ENCODE assay signal across 8 cellular contexts in genomic region chr2:201781583-201782051, GRCh38. TPM values are rescaled to one million over a fixed set of nuclear protein-coding genes. Genes with fewer than 3 reads are reported as not detected.
DNase-seq lines count a peak whose midpoint lies in the region; ATAC-seq and TF ChIP-seq lines count a peak whose summit lies in the region.

No MANE protein-coding gene starts in this region.

- peak overlapping the region; percentile 77 for H3K27ac ChIP-seq in CD4-positive, alpha-beta T cell (ENCODE audit: low read depth, low read length)
- peak overlapping the region; percentile 16 for H3K27ac ChIP-seq in H9 (ENCODE audit: insufficient read length, low read depth, low read length)
- peak overlapping the region; percentile 91 to 93 for H3K27ac ChIP-seq in SK-N-SH (ENCODE audit: low read depth in 2 of 2, low read length in 1 of 2)
- peak overlapping the region; percentile 80 for H3K27ac ChIP-seq in ectodermal cell (ENCODE audit: insufficient read depth, low read depth, low read length, poor library complexity, severe bottlenecking)
- peak overlapping the region; percentile 96 for H3K27ac ChIP-seq in tibial artery

- no peak overlapping the region for H3K56ac ChIP-seq in H9 (ENCODE audit: insufficient read length, low read depth, low read length)

- no peak overlapping the region; the same call in 1 of the 2 replicates for H3K14ac ChIP-seq in H9 (ENCODE audit: insufficient read depth, low read length)

- H3K9ac ChIP-seq in H9 (ENCODE audit: extremely low read depth, insufficient read length, low read length) (peak overlapping the region; percentile 23), SK-N-SH (peak overlapping the region; percentile 91)

- H3K4ac ChIP-seq in H9 (ENCODE audit: low read depth, low read length) = no peak overlapping the region

- POLR2A ChIA-PET in CD4-positive, alpha-beta T cell (lab: Charles Lee) = interaction anchor here (1.2 to 2.3 kb wide), 7 partner anchors 37 to 917 kb away, joined by 3 to 26 read pairs (median 6); partner anchors contain the start of genes CLK1, NIF3L1, PPIL3 and STRADB
- POLR2A ChIA-PET in SK-N-SH (lab: Yijun Ruan, JAX) = interaction anchor here (1.2 to 1.7 kb wide), 2 partner anchors 17 to 139 kb away, joined by 6 to 10 read pairs; partner anchors contain the start of gene TMEM237

- H3K9me2 ChIP-seq in SK-N-SH = no peaks in the 10 kb centered on the region

- H3T11ph ChIP-seq in H9 (ENCODE audit: low read length) = no peak overlapping the region

- H3K4me3 ChIP-seq in SK-N-SH (ENCODE audit: low read depth in 2 of 2, low read length in 1 of 2) = peak overlapping the region; percentile 97
- H3K4me3 ChIP-seq in ectodermal cell (ENCODE audit: insufficient read depth, low read depth, low read length) = peak overlapping the region; percentile 81
- H3K4me3 ChIP-seq in mucosa of descending colon = peak overlapping the region; percentile 90
- H3K4me3 ChIP-seq in tibial artery = peak overlapping the region; percentile 97 to 99

- H3K79me1 ChIP-seq in H9 (ENCODE audit: insufficient read depth, low read depth, low read length, poor library complexity, severe bottlenecking) = no peaks in the 10 kb centered on the region

- no peak overlapping the region for H2BK12ac ChIP-seq in H9 (ENCODE audit: insufficient read length, low read depth, low read length)

- H4K8ac ChIP-seq in H9 (replicated peaks; ENCODE audit: insufficient read length, low read depth, low read length) = no peak overlapping the region

- intact Hi-C loops in CD4-positive, alpha-beta T cell (cut with DNase I, micrococcal nuclease) = loop anchor here (2.0 to 10.0 kb wide), 12 partner anchors 139 to 1936 kb away; partner anchors contain the start of genes TMEM237 (in 2 of the 2), BMPR2 (in 1 of the 2), FAM117B (in 1 of the 2) and FZD7 (in 1 of the 2)
- intact Hi-C loops in mucosa of descending colon (cut with DNase I, micrococcal nuclease) = no loop called here
- intact Hi-C loops in tibial artery (cut with DNase I; ENCODE audit: low total_unique reads) = no loop called here

- no peak overlapping the region for H2BK15ac ChIP-seq in H9 (ENCODE audit: low read depth, low read length)

- H3K27me3 Mint-ChIP-seq in CD4-positive, alpha-beta T cell = no peaks in the 10 kb centered on the region
- peaks cover 7% of the 10 kb centered on the region; the same call in 1 of the 2 replicates for H3K27me3 Mint-ChIP-seq in H9 (ENCODE audit: low read depth)

- WGBS in H9 (ENCODE audit: extremely low coverage, insufficient read length, low lambda C conversion rate) = no CpG with 5 or more reads among the region's 13 CpGs
- 5% methylated on average over 13 of the region's 13 CpGs for WGBS in SK-N-SH (ENCODE audit: low lambda C conversion rate)
- 65 to 66% methylated on average over 13 of the region's 13 CpGs for WGBS in ectodermal cell, 2 experiments

- H3K36me3 ChIP-seq in SK-N-SH (replicated peaks in 1 of 2; ENCODE audit: control insufficient read depth in 1 of 2, insufficient read depth in 2 of 2, low read length in 1 of 2) = no peaks in the 10 kb centered on the region
- H3K36me3 ChIP-seq in ectodermal cell (ENCODE audit: control insufficient read depth, insufficient read depth, low read length) = no peaks in the 10 kb centered on the region
- H3K36me3 ChIP-seq in mucosa of descending colon (ENCODE audit: low read depth) = no peaks in the 10 kb centered on the region
- no peaks in the 10 kb centered on the region for H3K36me3 ChIP-seq in tibial artery

- H3K36me3 Mint-ChIP-seq in CD4-positive, alpha-beta T cell (ENCODE audit: low read depth) = peaks cover 12% of the 10 kb centered on the region
- no peaks in the 10 kb centered on the region for H3K36me3 Mint-ChIP-seq in H9 (ENCODE audit: insufficient read depth in 1 of 3, low read depth in 3 of 3)

- no peak for ATAC-seq in CD4-positive, alpha-beta T cell (ENCODE audit: poor library complexity)
- ATAC-seq in mucosa of descending colon = peak; percentile 2
- no peak for ATAC-seq in GM21526 (IDR thresholded peaks at IDR 0.05; ENCODE audit: low FRiP score, unreplicated experiment)
- no peak for ATAC-seq in GM19397 (IDR thresholded peaks at IDR 0.05; ENCODE audit: unreplicated experiment)

- no peak for TF ChIP-seq RAD21 in SK-N-SH (IDR thresholded peaks at IDR 0.05; ENCODE audit: low read length)

- peak overlapping the region; percentile 2 for H4K5ac ChIP-seq in H9 (ENCODE audit: insufficient read length, low read depth, low read length)

- H3K23me2 ChIP-seq in H9 (ENCODE audit: insufficient read length, low read depth, low read length, poor library complexity, severe bottlenecking) = peaks cover 15% of the 10 kb centered on the region

- peak overlapping the region; percentile 90 for H2AFZ ChIP-seq in H9 (ENCODE audit: low read length)
- peak overlapping the region; percentile 98 for H2AFZ ChIP-seq in SK-N-SH (ENCODE audit: low read depth)

- no peak overlapping the region for H4K91ac ChIP-seq in H9 (ENCODE audit: insufficient read length, low read depth, low read length)

- no peaks in the 10 kb centered on the region for H3K9me3 ChIP-seq in CD4-positive, alpha-beta T cell (ENCODE audit: control insufficient read depth, low read length)
- H3K9me3 ChIP-seq in H9 (ENCODE audit: control insufficient read depth, low read depth, low read length) = no peaks in the 10 kb centered on the region
- no peaks in the 10 kb centered on the region for H3K9me3 ChIP-seq in SK-N-SH
- H3K9me3 ChIP-seq in ectodermal cell (ENCODE audit: control insufficient read depth, low read length) = no peaks in the 10 kb centered on the region
- H3K9me3 ChIP-seq in mucosa of descending colon = no peaks in the 10 kb centered on the region
- H3K9me3 ChIP-seq in tibial artery = no peaks in the 10 kb centered on the region

- TF ChIP-seq EP300 in SK-N-SH (IDR thresholded peaks at IDR 0.05; ENCODE audit: borderline replicate concordance in 1 of 2, low read depth in 1 of 2, low read length in 1 of 2) = no peak

- H3K4me3 Mint-ChIP-seq in CD4-positive, alpha-beta T cell = peak overlapping the region; percentile 98
- H3K4me3 Mint-ChIP-seq in H9 = peak overlapping the region; percentile 85 to 93

- H3K27me3 ChIP-seq in CD4-positive, alpha-beta T cell (ENCODE audit: control insufficient read depth, insufficient read depth, low read length) = no peaks in the 10 kb centered on the region
- no peaks in the 10 kb centered on the region for H3K27me3 ChIP-seq in H9 (ENCODE audit: insufficient read depth, low read length)
- H3K27me3 ChIP-seq in SK-N-SH (ENCODE audit: insufficient read depth) = no peaks in the 10 kb centered on the region
- no peaks in the 10 kb centered on the region for H3K27me3 ChIP-seq in ectodermal cell (ENCODE audit: control insufficient read depth, insufficient read depth, low read length, poor library complexity, severe bottlenecking)
- H3K27me3 ChIP-seq in tibial artery = no peaks in the 10 kb centered on the region

- H3K79me2 ChIP-seq in H9 (ENCODE audit: insufficient read depth, low read length) = peaks cover 10% of the 10 kb centered on the region; the same call in 1 of the 2 replicates
- peaks cover 40% of the 10 kb centered on the region for H3K79me2 ChIP-seq in SK-N-SH (ENCODE audit: insufficient read depth)

- no peak for TF ChIP-seq CTCF in CD4-positive, alpha-beta T cell (IDR thresholded peaks at IDR 0.05)
- TF ChIP-seq CTCF in H9 (conservative IDR thresholded peaks at IDR 0.05) (no peak), SK-N-SH (IDR thresholded peaks at IDR 0.05) (no peak), mucosa of descending colon (IDR thresholded peaks at IDR 0.05) (no peak), tibial artery (IDR thresholded peaks at IDR 0.05) (no peak)

- H3K23ac ChIP-seq in H9 (ENCODE audit: insufficient read length, low read depth, low read length) = no peak overlapping the region

- no peak overlapping the region for H3K18ac ChIP-seq in H9 (ENCODE audit: insufficient read length, low read depth, low read length)

- no peak overlapping the region for H2BK5ac ChIP-seq in H9 (ENCODE audit: insufficient read length, low read length)

- H2BK20ac ChIP-seq in H9 (ENCODE audit: low read depth, low read length, poor library complexity, severe bottlenecking) = no peak overlapping the region

- no peaks in the 10 kb centered on the region for H4K20me1 ChIP-seq in H9 (ENCODE audit: control insufficient read depth, insufficient read depth, insufficient read length)
- peaks cover 7% of the 10 kb centered on the region; the same call in 1 of the 2 replicates for H4K20me1 ChIP-seq in SK-N-SH (ENCODE audit: insufficient read depth)

- H2BK120ac ChIP-seq in H9 (ENCODE audit: low read depth, low read length, poor library complexity, severe bottlenecking) = no peak overlapping the region

- no peaks in the 10 kb centered on the region for H3K9me3 Mint-ChIP-seq in CD4-positive, alpha-beta T cell
- no peaks in the 10 kb centered on the region for H3K9me3 Mint-ChIP-seq in H9

- peak overlapping the region; percentile 93 for H3K27ac Mint-ChIP-seq in CD4-positive, alpha-beta T cell
- peak overlapping the region; percentile 95 to 99 (median 95) for H3K27ac Mint-ChIP-seq in H9

- H2AK5ac ChIP-seq in H9 (ENCODE audit: insufficient read length, low read length) = no peak overlapping the region

- H3K4me1 ChIP-seq in H9 (ENCODE audit: insufficient read depth, low read length) (peaks cover 2% of the 10 kb centered on the region; the same call in 1 of the 2 replicates), SK-N-SH (ENCODE audit: control insufficient read depth in 1 of 2, insufficient read depth in 2 of 2, low read depth in 1 of 2, low read length in 1 of 2) (peaks cover 13 to 24% of the 10 kb centered on the region in 2 experiments), ectodermal cell (ENCODE audit: control insufficient read depth, insufficient read depth, low read length) (peaks cover 7% of the 10 kb centered on the region), mucosa of descending colon (ENCODE audit: low read depth) (peaks cover 17% of the 10 kb centered on the region), tibial artery (peaks cover 0 to 25% (median 14%) of the 10 kb centered on the region in 4 donors)

- CTCF ChIA-PET in CD4-positive, alpha-beta T cell (lab: Charles Lee) = interaction anchor here (0.6 to 1.1 kb wide), 2 partner anchors 13 to 1672 kb away, joined by 3 to 4 read pairs; no protein-coding TSS in a partner anchor
- CTCF ChIA-PET in SK-N-SH (lab: Yijun Ruan, JAX) = interaction anchor here (1.0 to 1.5 kb wide), 4 partner anchors 13 to 377 kb away, joined by 3 to 6 read pairs (median 4); no protein-coding TSS in a partner anchor

- H3K4me2 ChIP-seq in H9 (ENCODE audit: insufficient read depth, insufficient read length, low read length) = peak overlapping the region; percentile 79
- peak overlapping the region; percentile 95 for H3K4me2 ChIP-seq in SK-N-SH

- H3F3A ChIP-seq in SK-N-SH (replicated peaks; ENCODE audit: insufficient read depth) = peaks cover 4% of the 10 kb centered on the region

- DNase-seq in CD4-positive, alpha-beta T cell = peak in 4 of 10 experiments; percentile 0 to 1 (median 1)
- DNase-seq in H9 = no peak
- peak; percentile 33 for DNase-seq in SK-N-SH
- DNase-seq in mucosa of descending colon = no peak
- peak in 1 of 2 donors; percentile 69 for DNase-seq in tibial artery

- H3K4me1 Mint-ChIP-seq in CD4-positive, alpha-beta T cell (ENCODE audit: low read depth) = peaks cover 20% of the 10 kb centered on the region
- H3K4me1 Mint-ChIP-seq in H9 = peaks cover 31 to 33% of the 10 kb centered on the region in 2 experiments

RNA-seq across cellular contexts. Expression of gene ALS2, which starts 0.9 kb away (rescaled TPM):
- 1 to 10 TPM; 7.0 to 7.2 TPM for total RNA-seq in CD4-positive, alpha-beta T cell
- total RNA-seq in H9 (2021) (28.4 and 29.3 TPM in 2 replicates), mucosa of descending colon (10 to 100 TPM in 2 of 3 donors, 1 to 10 TPM in 1; 8.8 to 18.2 (median 13.3) TPM)
- polyA plus RNA-seq in SK-N-SH (2012; rRNA removed) = 11.6 and 18.5 TPM in 2 replicates
- polyA plus RNA-seq in SK-N-SH (2012; cell fraction: cytosol; rRNA removed) = 13.0 and 14.1 TPM in 2 replicates
- polyA plus RNA-seq in SK-N-SH (2012; cell fraction: nucleus; rRNA removed) = 13.8 and 26.9 TPM in 2 replicates
- polyA plus RNA-seq in ectodermal cell (2013, experiment 1 of 4) = 41.9 TPM
- polyA plus RNA-seq in ectodermal cell (2013, experiment 2 of 4) = 40.2 TPM
- 27.2 TPM for polyA plus RNA-seq in ectodermal cell (2013, experiment 3 of 4)
- 29.2 TPM for polyA plus RNA-seq in ectodermal cell (2013, experiment 4 of 4)

RNA-seq across cellular contexts. Expression of gene CDK15, which starts 24.7 kb away (rescaled TPM):
- not detected for total RNA-seq in CD4-positive, alpha-beta T cell
- total RNA-seq in H9 (2021) (not detected in 2 replicates), mucosa of descending colon (1 to 10 TPM in 1 of 3 donors, under 1 TPM in 1, not detected in 1; 0.94 to 1.4 TPM)
- 1.8 and 2.5 TPM in 2 replicates for polyA plus RNA-seq in SK-N-SH (2012; rRNA removed)
- 2.3 and 2.4 TPM in 2 replicates for polyA plus RNA-seq in SK-N-SH (2012; cell fraction: cytosol; rRNA removed)
- 3.0 and 4.6 TPM in 2 replicates for polyA plus RNA-seq in SK-N-SH (2012; cell fraction: nucleus; rRNA removed)
- polyA plus RNA-seq in ectodermal cell (2013, experiment 1 of 4) = 0.11 TPM
- 0.25 TPM for polyA plus RNA-seq in ectodermal cell (2013, experiment 2 of 4)
- 0.32 TPM for polyA plus RNA-seq in ectodermal cell (2013, experiment 3 of 4)
- 0.08 TPM for polyA plus RNA-seq in ectodermal cell (2013, experiment 4 of 4)

Comparison
In these comparisons a context has a peak if more than half of its experiments do, and no peak if none do; other contexts are left out.
1. H3K27ac ChIP-seq: peak in every context shown above with its lines; median percentile 96 in tibial artery; 92 in SK-N-SH; 80 in ectodermal cell; 77 in CD4-positive, alpha-beta T cell; 16 in H9.
2. intact Hi-C loops: an anchor here in CD4-positive, alpha-beta T cell (2.0 to 10.0 kb wide); none called in mucosa of descending colon and tibial artery.